In genomic region chr17:63698381-63698885, GRCh38 we compare ENCODE assay signal across 9 cellular contexts. TPM values are rescaled to one million over a fixed set of nuclear protein-coding genes. Genes with fewer than 3 reads are reported as not detected.
A peak's percentile ranks its signal among the peaks of the same experiment; 100 is the strongest.
DNase-seq lines count a peak whose midpoint lies in the region; ATAC-seq and TF ChIP-seq lines count a peak whose summit lies in the region.
"Had no signal": no experiment of that assay in that cellular context is flagged by ENCODE, and none has a peak within 500 bp of the region (broad histone marks: within the 10 kb centered on the region; RNA-seq: fewer than 3 reads in every experiment).

No MANE protein-coding gene starts in this region.

- H3K9me2 ChIP-seq in SK-N-SH: no peaks in the 10 kb centered on the region

- H4K20me1 ChIP-seq in SK-N-SH (ENCODE audit: insufficient read depth): peaks cover 11% of the 10 kb centered on the region

- peak overlapping the region; percentile 89 to 97 for H3K4me3 Mint-ChIP-seq in activated T-cell treated with anti-CD3 and anti-CD28 coated beads, Interleukin-2, amount 50 U/mL, for 72 hours
- peak overlapping the region; percentile 96 to 99 (median 97) for H3K4me3 Mint-ChIP-seq in immature natural killer cell

- POLR2A ChIA-PET in SK-N-SH (lab: Yijun Ruan, JAX): interaction anchor here (0.7 to 1.6 kb wide), 7 partner anchors 13 to 273 kb away, joined by 3 to 9 read pairs (median 3); partner anchors contain the start of gene MAP3K3

- peak overlapping the region; percentile 99 for H3K4me2 ChIP-seq in SK-N-SH

- H3K27ac Mint-ChIP-seq in activated T-cell treated with anti-CD3 and anti-CD28 coated beads, Interleukin-2, amount 50 U/mL, for 72 hours: peak overlapping the region; percentile 79
- peak overlapping the region; percentile 92 to 99 (median 98) for H3K27ac Mint-ChIP-seq in immature natural killer cell

- no peak for TF ChIP-seq RAD21 in SK-N-SH (IDR thresholded peaks at IDR 0.05; ENCODE audit: low read length)

- no peaks in the 10 kb centered on the region for H3K9me3 Mint-ChIP-seq in activated T-cell treated with anti-CD3 and anti-CD28 coated beads, Interleukin-2, amount 50 U/mL, for 72 hours
- H3K9me3 Mint-ChIP-seq in immature natural killer cell: no peaks in the 10 kb centered on the region

- H3K4me1 ChIP-seq in SK-N-SH (ENCODE audit: control insufficient read depth in 1 of 2, insufficient read depth in 2 of 2, low read depth in 1 of 2, low read length in 1 of 2): peaks cover 9 to 77% of the 10 kb centered on the region in 2 experiments; a peak in 3 of 4 replicates
- H3K4me1 ChIP-seq in stomach: peaks cover 35 to 80% (median 59%) of the 10 kb centered on the region in 4 donors

- no peaks in the 10 kb centered on the region for H3K9me3 ChIP-seq in SK-N-SH
- no peaks in the 10 kb centered on the region for H3K9me3 ChIP-seq in stomach

- peaks cover 71% of the 10 kb centered on the region for H3K4me1 Mint-ChIP-seq in activated T-cell treated with anti-CD3 and anti-CD28 coated beads, Interleukin-2, amount 50 U/mL, for 72 hours (ENCODE audit: low read depth)
- H3K4me1 Mint-ChIP-seq in immature natural killer cell: peaks cover 68 to 69% of the 10 kb centered on the region in 2 donors

- TF ChIP-seq CTCF in SK-N-SH (IDR thresholded peaks at IDR 0.05) (no peak), stomach (IDR thresholded peaks at IDR 0.05) (no peak)

- H3K27me3 ChIP-seq in SK-N-SH (ENCODE audit: insufficient read depth): no peaks in the 10 kb centered on the region
- no peaks in the 10 kb centered on the region for H3K27me3 ChIP-seq in stomach

- intact Hi-C loops in stomach (cut with DNase I; ENCODE audit: low total_unique reads): no loop called here

- 89% methylated on average over 22 of the region's 24 CpGs for WGBS in SK-N-SH (ENCODE audit: low lambda C conversion rate)
- 15 to 34% (median 30%) methylated on average over 10 to 24 of the region's 24 CpGs for WGBS in stomach, 5 donors

- peak overlapping the region; percentile 85; the same call in 1 of the 2 replicates for H3K9ac ChIP-seq in SK-N-SH

- H3K27ac ChIP-seq in SK-N-SH (ENCODE audit: low read depth in 2 of 2, low read length in 1 of 2) (peak overlapping the region in 1 of 2 experiments; percentile 98; a peak in 2 of 4 replicates), stomach (peak overlapping the region; percentile 61 to 87 (median 82))

- DNase-seq in SK-N-SH (no peak), immature natural killer cell (peak in 2 of 3 donors; percentile 12 to 33), stomach (peak; percentile 30), retina (no peak)
- DNase-seq in activated T-cell treated with anti-CD3 and anti-CD28 coated beads, Interleukin-2, amount 50 U/mL, for 72 hours: peak; percentile 45 to 49

- peak overlapping the region; percentile 84 to 89 for H3K4me3 ChIP-seq in SK-N-SH (ENCODE audit: low read depth in 2 of 2, low read length in 1 of 2)
- peak overlapping the region; percentile 67 to 71 (median 69) for H3K4me3 ChIP-seq in stomach
- H3K4me3 ChIP-seq: K562 had no signal

- H3K36me3 ChIP-seq in SK-N-SH (replicated peaks in 1 of 2; ENCODE audit: control insufficient read depth in 1 of 2, insufficient read depth in 2 of 2, low read length in 1 of 2): peaks cover 10 to 31% of the 10 kb centered on the region in 2 experiments
- H3K36me3 ChIP-seq in stomach: peaks cover 8 to 35% (median 33%) of the 10 kb centered on the region in 4 donors

- ATAC-seq in SK-N-SH treated with all-trans-retinoic acid at 6 μM for 48 hours (no peak), GM21515 (IDR thresholded peaks at IDR 0.05; ENCODE audit: unreplicated experiment) (no peak), HG02970 (IDR thresholded peaks at IDR 0.05; ENCODE audit: low FRiP score, unreplicated experiment) (no peak)
- no peak for ATAC-seq in activated T-cell treated with anti-CD3 and anti-CD28 coated beads, Interleukin-2, amount 50 U/mL, for 72 hours (replicated peaks in 1 of 2)

- no peaks in the 10 kb centered on the region for H3K27me3 Mint-ChIP-seq in activated T-cell treated with anti-CD3 and anti-CD28 coated beads, Interleukin-2, amount 50 U/mL, for 72 hours (ENCODE audit: low read depth)
- peaks cover 39 to 53% (median 40%) of the 10 kb centered on the region in 3 donors for H3K27me3 Mint-ChIP-seq in immature natural killer cell (ENCODE audit: low read depth in 3 of 3)

- peaks cover 3 to 8% of the 10 kb centered on the region in 2 donors for H3K36me3 Mint-ChIP-seq in activated T-cell treated with anti-CD3 and anti-CD28 coated beads, Interleukin-2, amount 50 U/mL, for 72 hours (ENCODE audit: insufficient read depth in 2 of 2)
- H3K36me3 Mint-ChIP-seq in immature natural killer cell: peaks cover 3 to 18% (median 4%) of the 10 kb centered on the region in 3 donors

- peaks cover 54% of the 10 kb centered on the region for H3F3A ChIP-seq in SK-N-SH (replicated peaks; ENCODE audit: insufficient read depth)

- H3K79me2 ChIP-seq in SK-N-SH (ENCODE audit: insufficient read depth): peaks cover 25% of the 10 kb centered on the region

- CTCF ChIA-PET in SK-N-SH (lab: Yijun Ruan, JAX): interaction anchor here (0.7 to 14.8 kb wide), 22 partner anchors 8 to 616 kb away, joined by 3 to 233 read pairs (median 3); partner anchors contain the start of gene MAP3K3

- H2AFZ ChIP-seq in SK-N-SH (ENCODE audit: low read depth): no peak overlapping the region

- TF ChIP-seq EP300 in SK-N-SH (IDR thresholded peaks at IDR 0.05; ENCODE audit: borderline replicate concordance in 1 of 2, low read depth in 1 of 2, low read length in 1 of 2) (no peak), stomach (IDR thresholded peaks at IDR 0.05) (no peak)

- no peak for TF ChIP-seq POLR2A in stomach (IDR thresholded peaks at IDR 0.05)

TF ChIP-seq in SK-N-SH, 30 proteins besides CTCF, POLR2A, EP300 and RAD21 (continues in another document):
- TF ChIP-seq ELF1 (IDR thresholded peaks at IDR 0.05) (no peak), POLR2AphosphoS5 (IDR thresholded peaks at IDR 0.05; ENCODE audit: low read depth, low read length) (no peak)

TF ChIP-seq in SK-N-SH treated with all-trans-retinoic acid at 6 μM for 48 hours, 23 proteins besides CTCF, POLR2A, EP300 and RAD21 (continues in another document):
- no peak for TF ChIP-seq TOX (CRISPR knock-in tag; IDR thresholded peaks at IDR 0.05; ENCODE audit: borderline replicate concordance)
- TF ChIP-seq ZFP30 (CRISPR knock-in tag; IDR thresholded peaks at IDR 0.05): no peak
- no peak for TF ChIP-seq ARNTL (CRISPR knock-in tag; IDR thresholded peaks at IDR 0.05; ENCODE audit: borderline replicate concordance, low read depth)
- TF ChIP-seq TCF4 (CRISPR knock-in tag; IDR thresholded peaks at IDR 0.05; ENCODE audit: borderline replicate concordance): no peak
- no peak for TF ChIP-seq TSHZ2 (CRISPR knock-in tag; IDR thresholded peaks at IDR 0.05)
- no peak for TF ChIP-seq ZNF8 (CRISPR knock-in tag; IDR thresholded peaks at IDR 0.05)
- no peak for TF ChIP-seq ESRRG (CRISPR knock-in tag; IDR thresholded peaks at IDR 0.05)
- TF ChIP-seq ZNF565 (CRISPR knock-in tag; conservative IDR thresholded peaks at IDR 0.05; ENCODE audit: low read depth): no peak
- TF ChIP-seq CSDC2 (CRISPR knock-in tag; IDR thresholded peaks at IDR 0.05): no peak
- TF ChIP-seq RARB (CRISPR knock-in tag; IDR thresholded peaks at IDR 0.05): no peak
- TF ChIP-seq SNAI2 (CRISPR knock-in tag; IDR thresholded peaks at IDR 0.05): no peak
- TF ChIP-seq ZNF70 (CRISPR knock-in tag; IDR thresholded peaks at IDR 0.05): no peak

RNA-seq across cellular contexts. Expression of gene LIMD2, which starts 1.5 kb away (rescaled TPM):
- polyA plus RNA-seq in SK-N-SH (2012; rRNA removed) (75.1 and 78.0 TPM in 2 replicates), immature natural killer cell (100 to 1,000 TPM; 273 to 573 (median 404) TPM), stomach (10 to 100 TPM; 12.0 to 21.0 (median 20.2) TPM)
- polyA plus RNA-seq in SK-N-SH (2012; cell fraction: cytosol; rRNA removed): 27.3 and 43.1 TPM in 2 replicates
- polyA plus RNA-seq in SK-N-SH (2012; cell fraction: nucleus; rRNA removed): 273 and 322 TPM in 2 replicates
- total RNA-seq in activated T-cell treated with anti-CD3 and anti-CD28 coated beads, Interleukin-2, amount 50 U/mL, for 72 hours: 100 to 1,000 TPM; 227 to 324 TPM
- total RNA-seq in stomach: 10 to 100 TPM in 2 of 5 donors, 1 to 10 TPM in 3; 4.9 to 27.2 (median 9.6) TPM

RNA-seq across cellular contexts. Expression of gene STRADA, which starts 43.2 kb away (rescaled TPM):
- 37.3 and 45.0 TPM in 2 replicates for polyA plus RNA-seq in SK-N-SH (2012; rRNA removed)
- polyA plus RNA-seq in SK-N-SH (2012; cell fraction: cytosol; rRNA removed): 24.8 and 31.1 TPM in 2 replicates
- polyA plus RNA-seq in SK-N-SH (2012; cell fraction: nucleus; rRNA removed): 159 and 201 TPM in 2 replicates
- total RNA-seq in activated T-cell treated with anti-CD3 and anti-CD28 coated beads, Interleukin-2, amount 50 U/mL, for 72 hours: 10 to 100 TPM; 71.7 to 77.7 TPM
- polyA plus RNA-seq in immature natural killer cell: 10 to 100 TPM; 22.3 to 34.9 (median 33.0) TPM
- 10 to 100 TPM; 15.8 to 56.2 (median 31.3) TPM for total RNA-seq in stomach
- 10 to 100 TPM in 2 of 3 donors, 1 to 10 TPM in 1; 9.8 to 17.7 (median 12.6) TPM for polyA plus RNA-seq in stomach

Comparison
In these comparisons a context has a peak if more than half of its experiments do, and no peak if none do; other contexts are left out.
1. DNase-seq: peak in activated T-cell treated with anti-CD3 and anti-CD28 coated beads, Interleukin-2, amount 50 U/mL, for 72 hours (2 of 2), immature natural killer cell (2 of 3) and stomach (single experiment); none in SK-N-SH (single experiment) and retina (single experiment).